In genomic region chr5:64758916-64759315, GRCh38 we compare ENCODE assay signal across 37 cellular contexts.
"Had no signal": no experiment of that assay in that cellular context is flagged by ENCODE, and none has a peak within 500 bp of the region (broad histone marks: within the 10 kb centered on the region; RNA-seq: fewer than 3 reads in every experiment).

No MANE protein-coding gene starts in this region.

- H3K36me3 ChIP-seq: breast epithelium had no signal

- H3K27me3 Mint-ChIP-seq: activated B cell treated with CpG ODN at 0.5 μM for 24 hours; activated CD4-positive, alpha-beta memory T cell treated with anti-CD3 and anti-CD28 coated beads, Interleukin-2, amount 10 ng/mL, durations not matched to agents 7 days and 5 days; activated CD8-positive, alpha-beta memory T cell treated with anti-CD3 and anti-CD28 coated beads, Interleukin-2, amount 10 ng/mL, durations not matched to agents 7 days and 5 days; activated naive CD8-positive, alpha-beta T cell treated with anti-CD3 and anti-CD28 coated beads for 36 hours; activated T-helper 17 cell treated with anti-CD3 and anti-CD28 coated beads, Interleukin-2, amount 50 U/mL, for 72 hours; T-cell had no signal

- H3K9me3 ChIP-seq: ascending aorta, breast epithelium, MG63 had no signal

- H2AFZ ChIP-seq: PC-9 had no signal

- H3K27ac Mint-ChIP-seq: activated B cell treated with CpG ODN at 0.5 μM for 24 hours; activated CD4-positive, alpha-beta memory T cell treated with anti-CD3 and anti-CD28 coated beads, Interleukin-2, amount 10 ng/mL, durations not matched to agents 7 days and 5 days; activated CD8-positive, alpha-beta memory T cell treated with anti-CD3 and anti-CD28 coated beads, Interleukin-2, amount 10 ng/mL, durations not matched to agents 7 days and 5 days; activated naive CD8-positive, alpha-beta T cell treated with anti-CD3 and anti-CD28 coated beads for 36 hours; activated T-cell treated with anti-CD3 and anti-CD28 coated beads, Interleukin-2, amount 50 U/mL, for 72 hours; activated T-helper 17 cell treated with anti-CD3 and anti-CD28 coated beads, Interleukin-2, amount 50 U/mL, for 72 hours; T-cell had no signal

- H3K27ac ChIP-seq: ascending aorta, breast epithelium, PC-9, RWPE1, VCaP had no signal

- ATAC-seq: activated CD8-positive, alpha-beta memory T cell treated with anti-CD3 and anti-CD28 coated beads, Interleukin-2, amount 10 ng/mL, durations not matched to agents 7 days and 5 days; activated T-cell treated with anti-CD3 and anti-CD28 coated beads, Interleukin-2, amount 50 U/mL, for 72 hours; activated T-helper 17 cell treated with anti-CD3 and anti-CD28 coated beads, Interleukin-2, amount 50 U/mL, for 72 hours; Right ventricle myocardium inferior; SK-N-SH treated with all-trans-retinoic acid at 6 μM for 48 hours; T-cell had no signal

- H3K27me3 ChIP-seq: ascending aorta, breast epithelium, MG63 had no signal

- H3K9me3 Mint-ChIP-seq: activated B cell treated with CpG ODN at 0.5 μM for 24 hours; activated CD4-positive, alpha-beta memory T cell treated with anti-CD3 and anti-CD28 coated beads, Interleukin-2, amount 10 ng/mL, durations not matched to agents 7 days and 5 days; activated naive CD8-positive, alpha-beta T cell treated with anti-CD3 and anti-CD28 coated beads for 36 hours; activated T-cell treated with anti-CD3 and anti-CD28 coated beads, Interleukin-2, amount 50 U/mL, for 72 hours; activated T-helper 17 cell treated with anti-CD3 and anti-CD28 coated beads, Interleukin-2, amount 50 U/mL, for 72 hours; T-cell had no signal

- H3K4me3 ChIP-seq: ascending aorta, breast epithelium, MG63, PC-9 had no signal

- H3K4me3 Mint-ChIP-seq: activated B cell treated with CpG ODN at 0.5 μM for 24 hours; activated CD4-positive, alpha-beta memory T cell treated with anti-CD3 and anti-CD28 coated beads, Interleukin-2, amount 10 ng/mL, durations not matched to agents 7 days and 5 days; activated CD8-positive, alpha-beta memory T cell treated with anti-CD3 and anti-CD28 coated beads, Interleukin-2, amount 10 ng/mL, durations not matched to agents 7 days and 5 days; activated naive CD8-positive, alpha-beta T cell treated with anti-CD3 and anti-CD28 coated beads for 36 hours; activated T-cell treated with anti-CD3 and anti-CD28 coated beads, Interleukin-2, amount 50 U/mL, for 72 hours; activated T-helper 17 cell treated with anti-CD3 and anti-CD28 coated beads, Interleukin-2, amount 50 U/mL, for 72 hours; T-cell had no signal

- DNase-seq: activated B cell treated with CpG ODN at 0.5 μM for 24 hours; activated CD4-positive, alpha-beta memory T cell treated with anti-CD3 and anti-CD28 coated beads, Interleukin-2, amount 10 ng/mL, durations not matched to agents 7 days and 5 days; activated CD4-positive, alpha-beta T cell treated with anti-CD3 and anti-CD28 coated beads for 1 hour; activated CD4-positive, alpha-beta T cell treated with anti-CD3 and anti-CD28 coated beads for 48 hours; activated CD8-positive, alpha-beta memory T cell treated with anti-CD3 and anti-CD28 coated beads for 24 hours; activated CD8-positive, alpha-beta memory T cell treated with anti-CD3 and anti-CD28 coated beads, Interleukin-2, amount 10 ng/mL, durations not matched to agents 7 days and 5 days; activated effector memory CD4-positive, alpha-beta T cell treated with anti-CD3 and anti-CD28 coated beads, Interleukin-2, amount 50 U/mL, for 16 hours; activated naive CD4-positive, alpha-beta T cell; activated naive CD4-positive, alpha-beta T cell treated with anti-CD3 and anti-CD28 coated beads, Interleukin-2, amount 50 U/mL, for 16 hours; activated naive CD8-positive, alpha-beta T cell treated with anti-CD3 and anti-CD28 coated beads for 36 hours; activated T-cell treated with anti-CD3 and anti-CD28 coated beads, Interleukin-2, amount 50 U/mL, for 1 hour; activated T-cell treated with anti-CD3 and anti-CD28 coated beads, Interleukin-2, amount 50 U/mL, for 72 hours; amygdala; Karpas-422; KBM-7; MG63; NCI-H1048; NCI-H1436 treated with DMSO at 0.1 percent for 48 hours; NCI-H1694 treated with DMSO at 0.1 percent for 48 hours; NCI-H2029; NCI-H345; NCI-H510A; NCI-H526; NCI-H748 treated with DMSO at 0.1 percent for 48 hours; NK-92 treated with Interleukin-12 subunit alpha and Interleukin-12 subunit beta, amount 100 ng/mL, for 24 hours; PC-9; SIG-M5; T-cell; T-helper 2 cell; T-helper 9 cell had no signal

- H3K4me1 ChIP-seq: breast epithelium had no signal

- H3K4me2 ChIP-seq: PC-9 had no signal
